ENCODE assay signal across 1 cellular context in the genomic region with DNA sequence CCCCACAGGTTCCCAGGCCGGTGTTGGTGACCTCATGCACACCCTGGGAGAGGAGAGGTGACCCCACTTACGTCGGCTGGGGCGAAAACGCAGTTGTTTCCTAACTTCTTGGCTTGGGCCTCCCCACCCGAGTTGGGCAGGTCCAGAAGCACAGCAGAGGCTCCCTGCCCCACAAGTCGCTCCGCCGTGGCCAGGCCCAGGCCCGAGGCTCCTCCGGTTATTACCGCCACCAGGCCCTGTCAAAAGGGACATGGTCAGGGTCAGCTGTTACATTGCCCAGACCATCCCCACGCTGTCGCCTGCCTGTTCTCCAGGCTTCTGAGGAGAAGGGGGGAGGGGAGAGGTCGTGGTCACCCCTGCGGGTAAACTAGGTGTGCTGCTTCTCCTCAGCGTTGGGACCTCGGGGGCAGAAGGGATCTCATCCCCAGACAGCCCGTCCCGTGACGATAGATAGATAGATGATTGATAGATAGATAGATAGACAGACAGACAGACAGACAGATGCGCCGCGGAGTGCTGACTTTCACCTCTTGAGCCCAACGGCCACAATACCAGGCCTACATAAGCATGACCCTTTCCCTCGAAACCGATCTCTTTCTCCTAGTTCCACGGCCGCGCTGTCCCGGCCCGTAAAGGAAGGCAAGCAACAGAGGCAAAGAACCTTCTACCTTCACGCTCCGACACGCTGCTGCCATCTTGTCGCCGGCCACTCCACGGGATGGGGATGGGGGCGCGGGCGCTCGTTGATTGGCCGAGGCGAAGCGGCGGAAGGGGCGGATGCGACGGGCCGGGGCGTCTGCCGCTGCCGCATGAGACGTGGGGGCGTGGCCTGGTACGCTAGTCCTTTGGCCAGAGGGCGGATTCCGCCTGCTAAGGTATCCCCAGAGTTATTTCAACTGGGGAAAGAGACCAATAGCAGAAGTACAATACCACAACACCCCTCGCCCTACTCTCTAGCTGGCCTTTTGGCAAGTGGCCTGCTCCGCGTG.
A peak's percentile ranks its signal among the peaks of the same experiment; 100 is the strongest.
TF ChIP-seq lines count a peak whose summit lies in the region.

Gene HSD17B10 (minus strand): TSS at position 720 of the 989 bp plus-strand sequence. CDS start 25 bp downstream, at position 695.

TF ChIP-seq in K562, 482 proteins besides CTCF, POLR2A, EP300 and RAD21 (continued from another document and continues in another):
- TF ChIP-seq BCLAF1 (IDR thresholded peaks at IDR 0.05; ENCODE audit: borderline replicate concordance in 1 of 2, control insufficient read depth in 1 of 2, low read depth in 2 of 2, low read length in 1 of 2) = no peak
- TF ChIP-seq MAFF (IDR thresholded peaks at IDR 0.05; ENCODE audit: low read length) = no peak
- TF ChIP-seq BACH1 (tag; IDR thresholded peaks at IDR 0.05) = no peak
- no peak for TF ChIP-seq THRAP3 (IDR thresholded peaks at IDR 0.05; ENCODE audit: borderline replicate concordance)
- TF ChIP-seq CBFA2T2 (conservative IDR thresholded peaks at IDR 0.05) = no peak
- no peak for TF ChIP-seq ATF1 (CRISPR knock-in tag; IDR thresholded peaks at IDR 0.05)
- peak; percentile 59 for TF ChIP-seq ATF1 (tag; IDR thresholded peaks at IDR 0.05)
- TF ChIP-seq TEAD2 (tag; IDR thresholded peaks at IDR 0.05) = no peak
- TF ChIP-seq ZBTB1 (CRISPR knock-in tag; IDR thresholded peaks at IDR 0.05; ENCODE audit: borderline replicate concordance, low read depth) = no peak
- no peak for TF ChIP-seq SRSF7 (optimal IDR thresholded peaks at IDR 0.05; ENCODE audit: low read depth, low read length)
- no peak for TF ChIP-seq FIP1L1 (IDR thresholded peaks at IDR 0.05; ENCODE audit: low read depth, low read length, poor library complexity, severe bottlenecking)
- TF ChIP-seq KAT8 (IDR thresholded peaks at IDR 0.05; ENCODE audit: low read depth) = no peak
- TF ChIP-seq CHD1 (IDR thresholded peaks at IDR 0.05; ENCODE audit: low read length) = no peak
- TF ChIP-seq, protein P1, sequence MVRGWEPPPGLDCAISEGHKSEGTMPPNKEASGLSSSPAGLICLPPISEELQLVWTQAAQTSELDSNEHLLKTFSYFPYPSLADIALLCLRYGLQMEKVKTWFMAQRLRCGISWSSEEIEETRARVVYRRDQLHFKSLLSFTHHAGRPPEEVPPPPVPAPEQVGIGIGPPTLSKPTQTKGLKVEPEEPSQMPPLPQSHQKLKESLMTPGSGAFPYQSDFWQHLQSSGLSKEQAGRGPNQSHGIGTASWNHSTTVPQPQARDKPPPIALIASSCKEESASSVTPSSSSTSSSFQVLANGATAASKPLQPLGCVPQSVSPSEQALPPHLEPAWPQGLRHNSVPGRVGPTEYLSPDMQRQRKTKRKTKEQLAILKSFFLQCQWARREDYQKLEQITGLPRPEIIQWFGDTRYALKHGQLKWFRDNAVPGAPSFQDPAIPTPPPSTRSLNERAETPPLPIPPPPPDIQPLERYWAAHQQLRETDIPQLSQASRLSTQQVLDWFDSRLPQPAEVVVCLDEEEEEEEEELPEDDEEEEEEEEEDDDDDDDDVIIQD (CRISPR knock-in tag; IDR thresholded peaks at IDR 0.05) = no peak
- TF ChIP-seq LCOR (CRISPR knock-in tag; IDR thresholded peaks at IDR 0.05) = no peak
- TF ChIP-seq ZNF407 (IDR thresholded peaks at IDR 0.05; ENCODE audit: low read depth) = no peak
- no peak for TF ChIP-seq MCM7 (IDR thresholded peaks at IDR 0.05)
- no peak for TF ChIP-seq ZC3H11A (IDR thresholded peaks at IDR 0.05; ENCODE audit: low read depth, low read length)
- no peak for TF ChIP-seq TAL1 (IDR thresholded peaks at IDR 0.05)
- TF ChIP-seq TCF3 (CRISPR knock-in tag; IDR thresholded peaks at IDR 0.05) = no peak
- TF ChIP-seq TCF15 (CRISPR knock-in tag; IDR thresholded peaks at IDR 0.05) = no peak
- no peak for TF ChIP-seq GTF2E2 (tag; IDR thresholded peaks at IDR 0.05)
- TF ChIP-seq NCOA2 (IDR thresholded peaks at IDR 0.05; ENCODE audit: partially characterized antibody in 2 of 2) = no peak
- TF ChIP-seq HBP1 (CRISPR knock-in tag; IDR thresholded peaks at IDR 0.05) = no peak
- no peak for TF ChIP-seq ZFP30 (CRISPR knock-in tag; IDR thresholded peaks at IDR 0.05; ENCODE audit: borderline replicate concordance)
- TF ChIP-seq EP400 (IDR thresholded peaks at IDR 0.05) = peak; percentile 63; the same call in 1 of the 2 replicates
- TF ChIP-seq MBD2 (IDR thresholded peaks at IDR 0.05; ENCODE audit: borderline replicate concordance, low read depth) = no peak
- TF ChIP-seq ZNF316 (IDR thresholded peaks at IDR 0.05) = no peak
- no peak for TF ChIP-seq DLX4 (CRISPR knock-in tag; IDR thresholded peaks at IDR 0.05)
- no peak for TF ChIP-seq DMBX1 (CRISPR knock-in tag; IDR thresholded peaks at IDR 0.05; ENCODE audit: borderline replicate concordance)
- no peak for TF ChIP-seq BMI1 (IDR thresholded peaks at IDR 0.05; ENCODE audit: low read length)
- no peak for TF ChIP-seq NFATC3 (IDR thresholded peaks at IDR 0.05)
- no peak for TF ChIP-seq SMARCA5 (IDR thresholded peaks at IDR 0.05)
- TF ChIP-seq CCNT2 (IDR thresholded peaks at IDR 0.05; ENCODE audit: borderline replicate concordance, extremely low read depth, insufficient read length, low read depth, low read length) = peak; percentile 28
- no peak for TF ChIP-seq ZNF436 (CRISPR knock-in tag; IDR thresholded peaks at IDR 0.05)
- no peak for TF ChIP-seq LEF1 (IDR thresholded peaks at IDR 0.05)
- no peak for TF ChIP-seq ZBTB17 (CRISPR knock-in tag; IDR thresholded peaks at IDR 0.05)
- no peak for TF ChIP-seq HNRNPL (IDR thresholded peaks at IDR 0.05; ENCODE audit: low read depth, low read length)
- no peak for TF ChIP-seq NCOR1 (IDR thresholded peaks at IDR 0.05)
- no peak for TF ChIP-seq ZNF239 (CRISPR knock-in tag; IDR thresholded peaks at IDR 0.05)
- no peak for TF ChIP-seq MAFG (tag; conservative IDR thresholded peaks at IDR 0.05)
- TF ChIP-seq NFYB (IDR thresholded peaks at IDR 0.05; ENCODE audit: extremely low read depth, insufficient read length) = peak; percentile 57
- no peak for TF ChIP-seq ZNF696 (CRISPR knock-in tag; conservative IDR thresholded peaks at IDR 0.05)
- TF ChIP-seq CEBPZ (IDR thresholded peaks at IDR 0.05; ENCODE audit: borderline replicate concordance, low read depth, low read length) = no peak
- no peak for TF ChIP-seq NCOA6 (IDR thresholded peaks at IDR 0.05)
- no peak for TF ChIP-seq SMARCB1 (IDR thresholded peaks at IDR 0.05; ENCODE audit: insufficient read length, low read depth)
- TF ChIP-seq RFX5 (IDR thresholded peaks at IDR 0.05; ENCODE audit: low read depth, low read length) = no peak
